ENCODE assay signal across 9 cellular contexts in genomic region chr12:109544955-109545531, GRCh38. TPM values are rescaled to one million over a fixed set of nuclear protein-coding genes. Genes with fewer than 3 reads are reported as not detected.
A peak's percentile ranks its signal among the peaks of the same experiment; 100 is the strongest.
DNase-seq lines count a peak whose midpoint lies in the region; ATAC-seq lines count a peak whose summit lies in the region.
"Had no signal": no experiment of that assay in that cellular context is flagged by ENCODE, and none has a peak within 500 bp of the region (broad histone marks: within the 10 kb centered on the region; RNA-seq: fewer than 3 reads in every experiment).

No MANE protein-coding gene starts in this region.

- no peak for DNase-seq in activated T-cell treated with anti-CD3 and anti-CD28 coated beads, Interleukin-2, amount 50 U/mL, for 72 hours
- no peak for DNase-seq in activated T-cell treated with anti-CD3 and anti-CD28 coated beads for 4 hours
- DNase-seq in RPMI8226, result peak; percentile 69
- peak; percentile 62 for DNase-seq in fibroblast of gingiva (ENCODE audit: low read depth)
- peak; percentile 2 for DNase-seq in stimulated activated CD8-positive, alpha-beta memory T cell treated with anti-CD3 and anti-CD28 coated beads, Interleukin-4, amount 100 ng/mL, for 24 hours (ENCODE audit: low read depth)
- DNase-seq in cerebellum (ENCODE audit: low spot score), result no peak
- DNase-seq in ureter (ENCODE audit: low spot score), result no peak
- DNase-seq: activated CD4-positive, alpha-beta T cell treated with anti-CD3 and anti-CD28 coated beads for 1 hour had no signal

- peak overlapping the region; percentile 38 for H3K27ac Mint-ChIP-seq in activated T-cell treated with anti-CD3 and anti-CD28 coated beads, Interleukin-2, amount 50 U/mL, for 72 hours

- peaks cover 5% of the 10 kb centered on the region for H3K4me1 Mint-ChIP-seq in activated T-cell treated with anti-CD3 and anti-CD28 coated beads, Interleukin-2, amount 50 U/mL, for 72 hours (ENCODE audit: low read depth)

- H3K9me3 Mint-ChIP-seq in activated T-cell treated with anti-CD3 and anti-CD28 coated beads, Interleukin-2, amount 50 U/mL, for 72 hours, result no peaks in the 10 kb centered on the region

- H3K36me3 Mint-ChIP-seq in activated T-cell treated with anti-CD3 and anti-CD28 coated beads, Interleukin-2, amount 50 U/mL, for 72 hours (ENCODE audit: insufficient read depth in 2 of 2), result no peaks in the 10 kb centered on the region

- ATAC-seq in activated T-cell treated with anti-CD3 and anti-CD28 coated beads, Interleukin-2, amount 50 U/mL, for 72 hours (replicated peaks in 1 of 2), result peak in 1 of 2 donors; percentile 50
- ATAC-seq in HG02981 (IDR thresholded peaks at IDR 0.05; ENCODE audit: unreplicated experiment), result no peak

- peaks cover 22% of the 10 kb centered on the region for H3K27me3 Mint-ChIP-seq in activated T-cell treated with anti-CD3 and anti-CD28 coated beads, Interleukin-2, amount 50 U/mL, for 72 hours (ENCODE audit: low read depth)

- H3K4me3 Mint-ChIP-seq in activated T-cell treated with anti-CD3 and anti-CD28 coated beads, Interleukin-2, amount 50 U/mL, for 72 hours, result no peak overlapping the region

RNA-seq across cellular contexts. Expression of gene MMAB, which starts 28.3 kb away (rescaled TPM):
- total RNA-seq in activated T-cell treated with anti-CD3 and anti-CD28 coated beads, Interleukin-2, amount 50 U/mL, for 72 hours, result 10 to 100 TPM; 13.9 to 25.5 TPM
- total RNA-seq in cerebellum (13.1 TPM), ureter (65.8 TPM)

RNA-seq across cellular contexts. Expression of gene MVK, which starts 28.6 kb away (rescaled TPM):
- total RNA-seq in activated T-cell treated with anti-CD3 and anti-CD28 coated beads, Interleukin-2, amount 50 U/mL, for 72 hours, result 10 to 100 TPM; 11.5 to 16.0 TPM
- 14.8 TPM for total RNA-seq in cerebellum
- 44.0 TPM for total RNA-seq in ureter

Comparison
In these comparisons a context has a peak if more than half of its experiments do, and no peak if none do; other contexts are left out.
1. DNase-seq: peak in RPMI8226 (single experiment), fibroblast of gingiva (single experiment) and stimulated activated CD8-positive, alpha-beta memory T cell treated with anti-CD3 and anti-CD28 coated beads, Interleukin-4, amount 100 ng/mL, for 24 hours (single experiment); none in activated T-cell treated with anti-CD3 and anti-CD28 coated beads, Interleukin-2, amount 50 U/mL, for 72 hours (0 of 2), activated T-cell treated with anti-CD3 and anti-CD28 coated beads for 4 hours (single experiment), cerebellum (single experiment) and ureter (single experiment).